1 cellular context compared by ENCODE assay signal in genomic region chr16:50381679-50382440, GRCh38.
TF ChIP-seq lines count a peak whose summit lies in the region.

No MANE protein-coding gene starts in this region.

TF ChIP-seq in HepG2, 621 proteins besides CTCF, POLR2A, EP300 and RAD21 (continued from another document and continues in another):
- TF ChIP-seq ZNF562 (CRISPR knock-in tag; IDR thresholded peaks at IDR 0.05; ENCODE audit: borderline replicate concordance) (no peak), ZNF234 (CRISPR knock-in tag; conservative IDR thresholded peaks at IDR 0.05) (no peak), KLF9 (CRISPR knock-in tag; IDR thresholded peaks at IDR 0.05; ENCODE audit: low read depth) (no peak), ZNF557 (CRISPR knock-in tag; IDR thresholded peaks at IDR 0.05) (no peak), ZNF784 (CRISPR knock-in tag; IDR thresholded peaks at IDR 0.05; ENCODE audit: borderline replicate concordance) (no peak), BCLAF1 (IDR thresholded peaks at IDR 0.05) (no peak), DZIP1 (CRISPR knock-in tag; IDR thresholded peaks at IDR 0.05) (no peak), ZKSCAN8 (CRISPR knock-in tag; IDR thresholded peaks at IDR 0.05; ENCODE audit: borderline replicate concordance) (peak; percentile 49; the same call in 1 of the 2 replicates), ZNF770 (CRISPR knock-in tag; IDR thresholded peaks at IDR 0.05) (0 out of 2 replicates have a peak, but pooled peaks have one; percentile 19), ZNF143 (CRISPR knock-in tag; IDR thresholded peaks at IDR 0.05) (no peak), ZNF383 (CRISPR knock-in tag; IDR thresholded peaks at IDR 0.05; ENCODE audit: borderline replicate concordance) (no peak), ZNF678 (CRISPR knock-in tag; IDR thresholded peaks at IDR 0.05) (no peak), ARID2 (CRISPR knock-in tag; IDR thresholded peaks at IDR 0.05; ENCODE audit: borderline replicate concordance) (no peak), NFYC (CRISPR knock-in tag; IDR thresholded peaks at IDR 0.05) (no peak), ZNF598 (CRISPR knock-in tag; IDR thresholded peaks at IDR 0.05; ENCODE audit: borderline replicate concordance) (peak; percentile 49; the same call in 1 of the 2 replicates), ZNF792 (CRISPR knock-in tag; IDR thresholded peaks at IDR 0.05) (no peak), ADNP (CRISPR knock-in tag; IDR thresholded peaks at IDR 0.05) (0 out of 2 replicates have a peak, but pooled peaks have one; percentile 17), ZC3H13 (CRISPR knock-in tag; IDR thresholded peaks at IDR 0.05) (no peak), ZNF180 (CRISPR knock-in tag; IDR thresholded peaks at IDR 0.05; ENCODE audit: borderline replicate concordance, low read depth) (no peak), ZNF883 (CRISPR knock-in tag; IDR thresholded peaks at IDR 0.05; ENCODE audit: not compliant biosample characterization) (no peak), NFE2 (CRISPR knock-in tag; IDR thresholded peaks at IDR 0.05) (no peak), TARDBP (CRISPR knock-in tag; IDR thresholded peaks at IDR 0.05) (no peak), PHF21A (CRISPR knock-in tag; IDR thresholded peaks at IDR 0.05) (no peak), NCOA1 (CRISPR knock-in tag; IDR thresholded peaks at IDR 0.05) (no peak), CBX2 (IDR thresholded peaks at IDR 0.05; ENCODE audit: low read depth, low read length) (no peak), CBX2 (CRISPR knock-in tag; IDR thresholded peaks at IDR 0.05; ENCODE audit: low read depth) (no peak), HIC2 (CRISPR knock-in tag; IDR thresholded peaks at IDR 0.05; ENCODE audit: low read depth) (no peak), ZNF670 (CRISPR knock-in tag; IDR thresholded peaks at IDR 0.05; ENCODE audit: borderline replicate concordance) (no peak), MBD4 (IDR thresholded peaks at IDR 0.05; ENCODE audit: borderline replicate concordance, low read length) (no peak), ZNF281 (CRISPR knock-in tag; IDR thresholded peaks at IDR 0.05; ENCODE audit: borderline replicate concordance) (peak; percentile 34; the same call in 1 of the 2 replicates), ZNF230 (CRISPR knock-in tag; IDR thresholded peaks at IDR 0.05) (no peak), ZNF331 (CRISPR knock-in tag; IDR thresholded peaks at IDR 0.05) (peak; percentile 36; the same call in 1 of the 2 replicates), ZNF546 (CRISPR knock-in tag; conservative IDR thresholded peaks at IDR 0.05) (no peak), ZNF225 (CRISPR knock-in tag; IDR thresholded peaks at IDR 0.05) (no peak), REL (CRISPR knock-in tag; conservative IDR thresholded peaks at IDR 0.05) (no peak), MIER3 (CRISPR knock-in tag; IDR thresholded peaks at IDR 0.05; ENCODE audit: borderline replicate concordance) (peak; percentile 70; the same call in 1 of the 2 replicates), ZFP90 (CRISPR knock-in tag; IDR thresholded peaks at IDR 0.05; ENCODE audit: borderline replicate concordance) (no peak), HMGA1 (CRISPR knock-in tag; conservative IDR thresholded peaks at IDR 0.05) (no peak), ZNF34 (CRISPR knock-in tag; IDR thresholded peaks at IDR 0.05; ENCODE audit: borderline replicate concordance) (no peak), TSC22D2 (CRISPR knock-in tag; IDR thresholded peaks at IDR 0.05; ENCODE audit: borderline replicate concordance) (no peak), ATRX (CRISPR knock-in tag; IDR thresholded peaks at IDR 0.05; ENCODE audit: borderline replicate concordance) (no peak)
- TF ChIP-seq, protein P1, sequence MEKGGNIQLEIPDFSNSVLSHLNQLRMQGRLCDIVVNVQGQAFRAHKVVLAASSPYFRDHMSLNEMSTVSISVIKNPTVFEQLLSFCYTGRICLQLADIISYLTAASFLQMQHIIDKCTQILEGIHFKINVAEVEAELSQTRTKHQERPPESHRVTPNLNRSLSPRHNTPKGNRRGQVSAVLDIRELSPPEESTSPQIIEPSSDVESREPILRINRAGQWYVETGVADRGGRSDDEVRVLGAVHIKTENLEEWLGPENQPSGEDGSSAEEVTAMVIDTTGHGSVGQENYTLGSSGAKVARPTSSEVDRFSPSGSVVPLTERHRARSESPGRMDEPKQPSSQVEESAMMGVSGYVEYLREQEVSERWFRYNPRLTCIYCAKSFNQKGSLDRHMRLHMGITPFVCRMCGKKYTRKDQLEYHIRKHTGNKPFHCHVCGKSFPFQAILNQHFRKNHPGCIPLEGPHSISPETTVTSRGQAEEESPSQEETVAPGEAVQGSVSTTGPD (CRISPR knock-in tag; IDR thresholded peaks at IDR 0.05) = no peak
- TF ChIP-seq, protein P2, sequence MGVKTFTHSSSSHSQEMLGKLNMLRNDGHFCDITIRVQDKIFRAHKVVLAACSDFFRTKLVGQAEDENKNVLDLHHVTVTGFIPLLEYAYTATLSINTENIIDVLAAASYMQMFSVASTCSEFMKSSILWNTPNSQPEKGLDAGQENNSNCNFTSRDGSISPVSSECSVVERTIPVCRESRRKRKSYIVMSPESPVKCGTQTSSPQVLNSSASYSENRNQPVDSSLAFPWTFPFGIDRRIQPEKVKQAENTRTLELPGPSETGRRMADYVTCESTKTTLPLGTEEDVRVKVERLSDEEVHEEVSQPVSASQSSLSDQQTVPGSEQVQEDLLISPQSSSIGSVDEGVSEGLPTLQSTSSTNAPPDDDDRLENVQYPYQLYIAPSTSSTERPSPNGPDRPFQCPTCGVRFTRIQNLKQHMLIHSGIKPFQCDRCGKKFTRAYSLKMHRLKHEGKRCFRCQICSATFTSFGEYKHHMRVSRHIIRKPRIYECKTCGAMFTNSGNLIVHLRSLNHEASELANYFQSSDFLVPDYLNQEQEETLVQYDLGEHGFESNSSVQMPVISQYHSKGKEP (CRISPR knock-in tag; IDR thresholded peaks at IDR 0.05) = no peak
- TF ChIP-seq, protein P3, sequence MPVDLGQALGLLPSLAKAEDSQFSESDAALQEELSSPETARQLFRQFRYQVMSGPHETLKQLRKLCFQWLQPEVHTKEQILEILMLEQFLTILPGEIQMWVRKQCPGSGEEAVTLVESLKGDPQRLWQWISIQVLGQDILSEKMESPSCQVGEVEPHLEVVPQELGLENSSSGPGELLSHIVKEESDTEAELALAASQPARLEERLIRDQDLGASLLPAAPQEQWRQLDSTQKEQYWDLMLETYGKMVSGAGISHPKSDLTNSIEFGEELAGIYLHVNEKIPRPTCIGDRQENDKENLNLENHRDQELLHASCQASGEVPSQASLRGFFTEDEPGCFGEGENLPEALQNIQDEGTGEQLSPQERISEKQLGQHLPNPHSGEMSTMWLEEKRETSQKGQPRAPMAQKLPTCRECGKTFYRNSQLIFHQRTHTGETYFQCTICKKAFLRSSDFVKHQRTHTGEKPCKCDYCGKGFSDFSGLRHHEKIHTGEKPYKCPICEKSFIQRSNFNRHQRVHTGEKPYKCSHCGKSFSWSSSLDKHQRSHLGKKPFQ (CRISPR knock-in tag; IDR thresholded peaks at IDR 0.05; ENCODE audit: insufficient replicate concordance) = no peak
